15 cellular contexts compared by ENCODE assay signal in the genomic region with DNA sequence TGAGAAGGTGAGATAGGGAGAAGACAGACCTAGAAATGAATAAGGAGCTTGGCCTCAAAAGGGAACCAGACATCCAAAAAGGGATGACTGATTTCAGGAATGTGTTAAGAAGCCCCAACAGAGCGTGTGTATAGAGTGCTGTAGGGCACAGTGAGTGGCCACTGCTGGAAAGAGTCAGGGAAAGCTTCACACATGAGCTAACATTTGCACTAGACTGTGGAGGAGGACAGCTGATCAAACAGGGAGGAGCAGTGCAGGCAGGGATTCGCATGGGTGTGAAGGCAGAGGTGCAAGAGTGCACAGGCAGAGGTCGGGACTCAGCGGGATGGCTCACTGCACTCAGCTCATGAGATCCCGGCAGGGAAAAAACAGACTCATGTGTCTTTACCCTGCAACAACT.
DNase-seq lines count a peak whose midpoint lies in the region; ATAC-seq and TF ChIP-seq lines count a peak whose summit lies in the region.
"Had no signal": no experiment of that assay in that cellular context is flagged by ENCODE, and none has a peak within 500 bp of the region (broad histone marks: within the 10 kb centered on the region; RNA-seq: fewer than 3 reads in every experiment).

No MANE protein-coding gene starts in this region.

- peaks cover 37% of the 10 kb centered on the region for H3K4me1 Mint-ChIP-seq in HFFc6 (ENCODE audit: low read depth)
- H3K4me1 Mint-ChIP-seq in activated CD4-positive, alpha-beta memory T cell treated with anti-CD3 and anti-CD28 coated beads for 36 hours (ENCODE audit: low read depth), result peaks cover 19% of the 10 kb centered on the region
- H3K4me1 Mint-ChIP-seq in naive thymus-derived CD4-positive, alpha-beta T cell, result peaks cover 0 to 48% (median 0%) of the 10 kb centered on the region in 7 donors
- H3K4me1 Mint-ChIP-seq: B cell had no signal

- peak; percentile 22 for DNase-seq in ACHN
- DNase-seq in HFFc6, result no peak
- DNase-seq in activated CD4-positive, alpha-beta memory T cell treated with anti-CD3 and anti-CD28 coated beads for 36 hours, result no peak
- DNase-seq in left colon, result peak in 1 of 2 donors; percentile 49
- no peak for DNase-seq in foreskin keratinocyte
- no peak for DNase-seq in HAP-1 (ENCODE audit: low spot score in 2 of 2)
- no peak for DNase-seq in NCI-H2171 treated with DMSO at 0.1 percent for 48 hours (lab: John Stamatoyannopoulos, UW)
- DNase-seq in naive thymus-derived CD4-positive, alpha-beta T cell, result no peak
- DNase-seq: adrenal gland, endodermal cell, lower lobe of right lung, NCI-H1930, PC-9, T-helper 2 cell had no signal

- POLR2A ChIA-PET in activated CD4-positive, alpha-beta memory T cell treated with anti-CD3 and anti-CD28 coated beads for 36 hours (lab: Charles Lee), result no interaction called here
- POLR2A ChIA-PET in naive thymus-derived CD4-positive, alpha-beta T cell (lab: Charles Lee), result no interaction called here

- intact Hi-C loops in activated CD4-positive, alpha-beta memory T cell treated with anti-CD3 and anti-CD28 coated beads for 36 hours (cut with micrococcal nuclease), result loop anchor here (5.0 kb wide), 1 partner anchor 36 kb away; no protein-coding TSS in a partner anchor
- intact Hi-C loops in left colon (cut with DNase I, micrococcal nuclease), result no loop called here
- intact Hi-C loops in naive thymus-derived CD4-positive, alpha-beta T cell (cut with micrococcal nuclease), result no loop called here

- peak overlapping the region; percentile 24; the same call in 1 of the 2 replicates for H3K27ac Mint-ChIP-seq in HFFc6
- H3K27ac Mint-ChIP-seq in activated CD4-positive, alpha-beta memory T cell treated with anti-CD3 and anti-CD28 coated beads for 36 hours, result peak overlapping the region; percentile 23
- peak overlapping the region in 1 of 9 donors; percentile 3 for H3K27ac Mint-ChIP-seq in naive thymus-derived CD4-positive, alpha-beta T cell
- H3K27ac Mint-ChIP-seq: B cell had no signal

- no peaks in the 10 kb centered on the region for H3K27me3 ChIP-seq in foreskin keratinocyte
- H3K27me3 ChIP-seq in HAP-1 (ENCODE audit: low read depth), result no peaks in the 10 kb centered on the region
- H3K27me3 ChIP-seq in naive thymus-derived CD4-positive, alpha-beta T cell (ENCODE audit: control insufficient read depth in 2 of 2, insufficient read depth in 2 of 2, low read length in 2 of 2), result no peaks in the 10 kb centered on the region
- H3K27me3 ChIP-seq: adrenal gland had no signal

- ATAC-seq in left colon, result peak; percentile 52
- ATAC-seq in foreskin keratinocyte, result no peak
- ATAC-seq in naive thymus-derived CD4-positive, alpha-beta T cell, result no peak
- ATAC-seq: lower lobe of right lung had no signal

- no peak overlapping the region for H3K4me3 ChIP-seq in HAP-1
- H3K4me3 ChIP-seq in naive thymus-derived CD4-positive, alpha-beta T cell (ENCODE audit: low read length), result no peak overlapping the region
- H3K4me3 ChIP-seq: adrenal gland, lower lobe of right lung, PC-9 had no signal

- CTCF ChIA-PET in activated CD4-positive, alpha-beta memory T cell treated with anti-CD3 and anti-CD28 coated beads for 36 hours (lab: Charles Lee), result interaction anchor here (0.9 to 4.0 kb wide), 4 partner anchors 46 to 134 kb away, joined by 3 to 25 read pairs (median 4); no protein-coding TSS in a partner anchor
- CTCF ChIA-PET in naive thymus-derived CD4-positive, alpha-beta T cell (lab: Charles Lee), result interaction anchor here (0.6 kb wide), 1 partner anchor 803 kb away, joined by 3 read pairs; no protein-coding TSS in a partner anchor

- in situ Hi-C loops in ACHN (cut with HindIII; ENCODE audit: low pct_ligation_motif_present, low pct_unique_long_range_greater_than_20kb, low sequenced_read_pairs), result no loop called here
- in situ Hi-C loops in HAP-1 (cut with MboI; ENCODE audit: low sequenced_read_pairs), result loop anchor here (25.0 kb wide), 1 partner anchor 116 kb away; the partner anchor contains the start of gene CD276

- H3K36me3 ChIP-seq in HAP-1 (replicated peaks), result peaks cover 79% of the 10 kb centered on the region
- peaks cover 4 to 85% (median 4%) of the 10 kb centered on the region in 3 experiments for H3K36me3 ChIP-seq in naive thymus-derived CD4-positive, alpha-beta T cell (ENCODE audit: control insufficient read depth in 2 of 3, insufficient read depth in 3 of 3, low read length in 3 of 3)

- peaks cover 36% of the 10 kb centered on the region for H3K36me3 Mint-ChIP-seq in HFFc6 (ENCODE audit: low read depth)
- peaks cover 50% of the 10 kb centered on the region for H3K36me3 Mint-ChIP-seq in activated CD4-positive, alpha-beta memory T cell treated with anti-CD3 and anti-CD28 coated beads for 36 hours
- peaks cover 14 to 61% (median 25%) of the 10 kb centered on the region in 5 donors for H3K36me3 Mint-ChIP-seq in naive thymus-derived CD4-positive, alpha-beta T cell

- no peak overlapping the region for H3K4me3 Mint-ChIP-seq in HFFc6
- H3K4me3 Mint-ChIP-seq in activated CD4-positive, alpha-beta memory T cell treated with anti-CD3 and anti-CD28 coated beads for 36 hours, result no peak overlapping the region
- no peak overlapping the region for H3K4me3 Mint-ChIP-seq in naive thymus-derived CD4-positive, alpha-beta T cell
- H3K4me3 Mint-ChIP-seq: B cell, endodermal cell had no signal

- H3K9me3 ChIP-seq in HAP-1, result no peaks in the 10 kb centered on the region
- no peaks in the 10 kb centered on the region for H3K9me3 ChIP-seq in naive thymus-derived CD4-positive, alpha-beta T cell (ENCODE audit: control insufficient read depth in 2 of 3, low read length in 3 of 3)
- H3K9me3 ChIP-seq: adrenal gland, lower lobe of right lung had no signal

- H3K27ac ChIP-seq in foreskin keratinocyte, result no peak overlapping the region
- H3K27ac ChIP-seq in naive thymus-derived CD4-positive, alpha-beta T cell (ENCODE audit: low read depth, low read length), result no peak overlapping the region
- H3K27ac ChIP-seq: adrenal gland, lower lobe of right lung, PC-9 had no signal

- peaks cover 3% of the 10 kb centered on the region for H3K27me3 Mint-ChIP-seq in HFFc6 (ENCODE audit: insufficient read depth)
- H3K27me3 Mint-ChIP-seq in activated CD4-positive, alpha-beta memory T cell treated with anti-CD3 and anti-CD28 coated beads for 36 hours, result no peaks in the 10 kb centered on the region
- no peaks in the 10 kb centered on the region for H3K27me3 Mint-ChIP-seq in naive thymus-derived CD4-positive, alpha-beta T cell
- H3K27me3 Mint-ChIP-seq: B cell had no signal

- no peaks in the 10 kb centered on the region for H3K9me3 Mint-ChIP-seq in HFFc6
- H3K9me3 Mint-ChIP-seq in activated CD4-positive, alpha-beta memory T cell treated with anti-CD3 and anti-CD28 coated beads for 36 hours, result no peaks in the 10 kb centered on the region
- no peaks in the 10 kb centered on the region for H3K9me3 Mint-ChIP-seq in naive thymus-derived CD4-positive, alpha-beta T cell
- H3K9me3 Mint-ChIP-seq: endodermal cell had no signal

- TF ChIP-seq CTCF in HFFc6 (IDR thresholded peaks at IDR 0.05), result no peak
- TF ChIP-seq CTCF in foreskin keratinocyte (conservative IDR thresholded peaks at IDR 0.05), result no peak

- peaks cover 8% of the 10 kb centered on the region for H3K4me1 ChIP-seq in foreskin keratinocyte
- no peaks in the 10 kb centered on the region for H3K4me1 ChIP-seq in HAP-1
- H3K4me1 ChIP-seq in naive thymus-derived CD4-positive, alpha-beta T cell (ENCODE audit: control insufficient read depth in 2 of 2, insufficient read depth in 2 of 2, low read length in 2 of 2), result no peaks in the 10 kb centered on the region
